In genomic region chr7:17497549-17498193, GRCh38 we compare ENCODE assay signal across 2 cellular contexts.
TF ChIP-seq lines count a peak whose summit lies in the region.

No MANE protein-coding gene starts in this region.

TF ChIP-seq in liver, 16 proteins besides CTCF, POLR2A, EP300 and RAD21:
- TF ChIP-seq FOXA2 (IDR thresholded peaks at IDR 0.05) = no peak
- TF ChIP-seq JUND (IDR thresholded peaks at IDR 0.05) = no peak
- no peak for TF ChIP-seq MAX (IDR thresholded peaks at IDR 0.05)
- TF ChIP-seq TAF1 (conservative IDR thresholded peaks at IDR 0.05) = no peak
- TF ChIP-seq SP1 (IDR thresholded peaks at IDR 0.05) = no peak
- no peak for TF ChIP-seq YY1 (IDR thresholded peaks at IDR 0.05)
- TF ChIP-seq GABPA (IDR thresholded peaks at IDR 0.05 in 1 of 2, conservative IDR thresholded peaks at IDR 0.05 in 1 of 2) = no peak
- no peak for TF ChIP-seq EGR1 (IDR thresholded peaks at IDR 0.05; ENCODE audit: low read depth in 2 of 2)
- no peak for TF ChIP-seq REST (IDR thresholded peaks at IDR 0.05)
- TF ChIP-seq HNF4A (conservative IDR thresholded peaks at IDR 0.05) = no peak

TF ChIP-seq in HepG2, 621 proteins besides CTCF, POLR2A, EP300 and RAD21:
- TF ChIP-seq TIGD3 (CRISPR knock-in tag; IDR thresholded peaks at IDR 0.05; ENCODE audit: borderline replicate concordance) (no peak), PHB2 (IDR thresholded peaks at IDR 0.05; ENCODE audit: partially characterized antibody) (no peak), ZNF772 (CRISPR knock-in tag; IDR thresholded peaks at IDR 0.05) (no peak), TOPORS (CRISPR knock-in tag; IDR thresholded peaks at IDR 0.05) (no peak), HNRNPLL (IDR thresholded peaks at IDR 0.05; ENCODE audit: low read depth, low read length, poor library complexity, severe bottlenecking) (no peak), ZNF670 (CRISPR knock-in tag; IDR thresholded peaks at IDR 0.05; ENCODE audit: borderline replicate concordance) (no peak), ZNF773 (CRISPR knock-in tag; IDR thresholded peaks at IDR 0.05; ENCODE audit: borderline replicate concordance) (no peak), ZSCAN22 (CRISPR knock-in tag; IDR thresholded peaks at IDR 0.05) (no peak), ZXDC (CRISPR knock-in tag; IDR thresholded peaks at IDR 0.05) (no peak), RFXANK (CRISPR knock-in tag; IDR thresholded peaks at IDR 0.05) (no peak), GATAD2A (CRISPR knock-in tag; IDR thresholded peaks at IDR 0.05) (no peak), HNF1B (CRISPR knock-in tag; IDR thresholded peaks at IDR 0.05) (no peak), CCDC6 (CRISPR knock-in tag; IDR thresholded peaks at IDR 0.05) (no peak), WIZ (CRISPR knock-in tag; IDR thresholded peaks at IDR 0.05) (no peak), MXD4 (CRISPR knock-in tag; IDR thresholded peaks at IDR 0.05) (no peak), ZBTB43 (CRISPR knock-in tag; conservative IDR thresholded peaks at IDR 0.05) (no peak), ZSCAN9 (CRISPR knock-in tag; IDR thresholded peaks at IDR 0.05; ENCODE audit: borderline replicate concordance) (no peak), ZNF230 (CRISPR knock-in tag; IDR thresholded peaks at IDR 0.05) (no peak)
